ENCODE assay signal across 13 cellular contexts in genomic region chr13:42747399-42747873, GRCh38. TPM values are rescaled to one million over a fixed set of nuclear protein-coding genes. Genes with fewer than 3 reads are reported as not detected.
DNase-seq lines count a peak whose midpoint lies in the region; ATAC-seq, FAIRE-seq and TF ChIP-seq lines count a peak whose summit lies in the region.
"Had no signal": no experiment of that assay in that cellular context is flagged by ENCODE, and none has a peak within 500 bp of the region (broad histone marks: within the 10 kb centered on the region; RNA-seq: fewer than 3 reads in every experiment).

No MANE protein-coding gene starts in this region.

- H3K36me3 ChIP-seq in skeletal muscle satellite cell (ENCODE audit: insufficient read depth, low read length) = no peaks in the 10 kb centered on the region
- H3K36me3 ChIP-seq in pancreas = no peaks in the 10 kb centered on the region
- H3K36me3 ChIP-seq: right lobe of liver had no signal

- H3K4me3 ChIP-seq in skeletal muscle satellite cell (ENCODE audit: low read length) (no peak overlapping the region), pancreas (no peak overlapping the region)
- H3K4me3 ChIP-seq: right lobe of liver, SK-N-MC had no signal

- no peak for TF ChIP-seq POLR2A in erythroblast (IDR thresholded peaks at IDR 0.05; ENCODE audit: low read length)

- TF ChIP-seq CTCF in pancreas (IDR thresholded peaks at IDR 0.05) = no peak

- intact Hi-C loops in pancreas (cut with DNase I) = no loop called here

- FAIRE-seq in pancreas (lab: Jason Lieb, UNC) = no peak

- H3K27me3 ChIP-seq in skeletal muscle satellite cell (ENCODE audit: control insufficient read depth, insufficient read depth, low read length) (no peaks in the 10 kb centered on the region), pancreas (no peaks in the 10 kb centered on the region)
- H3K27me3 ChIP-seq: right lobe of liver had no signal

- no peak for ATAC-seq in pancreas
- ATAC-seq: right lobe of liver had no signal

- no peak overlapping the region for H3K27ac ChIP-seq in pancreas
- H3K27ac ChIP-seq: 22Rv1, right lobe of liver, SK-N-MC had no signal

- DNase-seq in DMS153 (lab: John Stamatoyannopoulos, UW) (peak; percentile 85), DMS153 treated with DMSO at 0.1 percent for 48 hours (lab: John Stamatoyannopoulos, UW; ENCODE audit: unreplicated experiment) (no peak), SW480 (ENCODE audit: low spot score) (peak; percentile 64), glomerular visceral epithelial cell (ENCODE audit: extremely low spot score) (peak; percentile 4), erythroblast (lab: John Stamatoyannopoulos, UW) (no peak), pancreas (no peak), Ammon's horn (ENCODE audit: low spot score) (no peak)
- DNase-seq: immature natural killer cell, NCI-H1694 treated with DMSO at 0.1 percent for 48 hours, right lobe of liver had no signal

- peak overlapping the region; percentile 45 for H3K4me2 ChIP-seq in skeletal muscle satellite cell (ENCODE audit: low read length)

- WGBS in pancreas, 2 donors = 69 to 73% methylated on average over 4 of the region's 4 CpGs

- H3K9ac ChIP-seq in skeletal muscle satellite cell (ENCODE audit: low read depth, low read length) = peak overlapping the region; percentile 57

- no peaks in the 10 kb centered on the region for H3K9me3 ChIP-seq in skeletal muscle satellite cell (replicated peaks; ENCODE audit: low read length)
- H3K9me3 ChIP-seq in pancreas = no peaks in the 10 kb centered on the region
- H3K9me3 ChIP-seq: right lobe of liver had no signal

- H3K4me1 ChIP-seq in skeletal muscle satellite cell (ENCODE audit: control insufficient read depth, insufficient read depth, low read length) (peaks cover 18% of the 10 kb centered on the region), pancreas (no peaks in the 10 kb centered on the region)
- H3K4me1 ChIP-seq: right lobe of liver had no signal

RNA-seq across cellular contexts. Expression of gene FAM216B, which starts 33.9 kb away (rescaled TPM):
- not detected in 2 replicates for total RNA-seq in skeletal muscle satellite cell (2012; rRNA removed)
- under 1 TPM in 1 of 6 donors, not detected in 5; 0.06 TPM for total RNA-seq in pancreas
- not detected for polyA plus RNA-seq in pancreas
- total RNA-seq: right lobe of liver had no signal
- polyA plus RNA-seq: immature natural killer cell had no signal

Comparison
In these comparisons a context has a peak if more than half of its experiments do, and no peak if none do; other contexts are left out.
1. DNase-seq: peak in DMS153 (single experiment), SW480 (single experiment) and glomerular visceral epithelial cell (single experiment); none in DMS153 treated with DMSO at 0.1 percent for 48 hours (single experiment), erythroblast (0 of 2), pancreas (0 of 6) and Ammon's horn (single experiment).